17 cellular contexts compared by ENCODE assay signal in genomic region chr22:24685804-24686203, GRCh38.
DNase-seq lines count a peak whose midpoint lies in the region; ATAC-seq and TF ChIP-seq lines count a peak whose summit lies in the region.
"Had no signal": no experiment of that assay in that cellular context is flagged by ENCODE, and none has a peak within 500 bp of the region (broad histone marks: within the 10 kb centered on the region; RNA-seq: fewer than 3 reads in every experiment).

No MANE protein-coding gene starts in this region.

- in situ Hi-C loops in GM23248 (cut with MboI), result no loop called here

- H3F3A ChIP-seq in GM23248 (ENCODE audit: insufficient read depth), result no peaks in the 10 kb centered on the region

- H3K27ac Mint-ChIP-seq in natural killer cell treated with Interleukin-12 subunit alpha and Interleukin-12 subunit beta and Interleukin-15 and Interleukin-18, amount 100 ng/mL, for 72 hours, result no peak overlapping the region
- H3K27ac Mint-ChIP-seq: activated T-cell treated with anti-CD3 and anti-CD28 coated beads, Interleukin-2, amount 50 U/mL, for 72 hours; T-helper 2 cell treated with Interferon-gamma antibody and Interleukin-4, amounts not matched to agents 5 μg/mL and 100 μg/mL, for 36 hours had no signal

- TF ChIP-seq CTCF in choroid plexus epithelial cell (conservative IDR thresholded peaks at IDR 0.05; ENCODE audit: low read depth, low read length), result no peak

- H3K9me2 ChIP-seq in GM23248 (ENCODE audit: insufficient read depth), result no peaks in the 10 kb centered on the region

- H3K9me3 Mint-ChIP-seq in natural killer cell treated with Interleukin-12 subunit alpha and Interleukin-12 subunit beta and Interleukin-15 and Interleukin-18, amount 100 ng/mL, for 72 hours, result no peaks in the 10 kb centered on the region
- H3K9me3 Mint-ChIP-seq: activated T-cell treated with anti-CD3 and anti-CD28 coated beads, Interleukin-2, amount 50 U/mL, for 72 hours; T-helper 2 cell treated with Interferon-gamma antibody and Interleukin-4, amounts not matched to agents 5 μg/mL and 100 μg/mL, for 36 hours had no signal

- no peak overlapping the region for H3K4me2 ChIP-seq in GM23248 (ENCODE audit: unreplicated experiment)
- H3K4me2 ChIP-seq: KMS-11 had no signal

- H3K27me3 Mint-ChIP-seq in natural killer cell treated with Interleukin-12 subunit alpha and Interleukin-12 subunit beta and Interleukin-15 and Interleukin-18, amount 100 ng/mL, for 72 hours, result peaks cover 46 to 60% of the 10 kb centered on the region in 2 donors

- peaks cover 4% of the 10 kb centered on the region; the same call in 1 of the 2 replicates for H3K4me1 ChIP-seq in GM23248 (ENCODE audit: insufficient read depth)
- H3K4me1 ChIP-seq: pancreas had no signal

- H3K9ac ChIP-seq in GM23248, result no peak overlapping the region
- H3K9ac ChIP-seq: KMS-11 had no signal

- ATAC-seq in sciatic nerve (peak; percentile 60), HG03196 (IDR thresholded peaks at IDR 0.05; ENCODE audit: unreplicated experiment) (no peak)
- ATAC-seq in natural killer cell treated with Interleukin-12 subunit alpha and Interleukin-12 subunit beta and Interleukin-15 and Interleukin-18, amount 100 ng/mL, for 72 hours, result no peak
- ATAC-seq: activated T-cell treated with anti-CD3 and anti-CD28 coated beads, Interleukin-2, amount 50 U/mL, for 72 hours had no signal

- no peaks in the 10 kb centered on the region for H3K36me3 Mint-ChIP-seq in natural killer cell treated with Interleukin-12 subunit alpha and Interleukin-12 subunit beta and Interleukin-15 and Interleukin-18, amount 100 ng/mL, for 72 hours

- H3K79me2 ChIP-seq in GM23248 (ENCODE audit: insufficient read depth), result no peaks in the 10 kb centered on the region

- no peaks in the 10 kb centered on the region for H3K4me1 Mint-ChIP-seq in natural killer cell treated with Interleukin-12 subunit alpha and Interleukin-12 subunit beta and Interleukin-15 and Interleukin-18, amount 100 ng/mL, for 72 hours (ENCODE audit: low read depth in 2 of 2)

- intact Hi-C loops in sciatic nerve (cut with DNase I), result no loop called here

- H3K27ac ChIP-seq in GM23248, result no peak overlapping the region
- H3K27ac ChIP-seq: KMS-11, pancreas had no signal

- H3K4me3 Mint-ChIP-seq in natural killer cell treated with Interleukin-12 subunit alpha and Interleukin-12 subunit beta and Interleukin-15 and Interleukin-18, amount 100 ng/mL, for 72 hours, result no peak overlapping the region
- H3K4me3 Mint-ChIP-seq: activated T-cell treated with anti-CD3 and anti-CD28 coated beads, Interleukin-2, amount 50 U/mL, for 72 hours; T-helper 2 cell treated with Interferon-gamma antibody and Interleukin-4, amounts not matched to agents 5 μg/mL and 100 μg/mL, for 36 hours had no signal

- H4K20me1 ChIP-seq in GM23248 (ENCODE audit: insufficient read depth), result no peaks in the 10 kb centered on the region

- H3K27me3 ChIP-seq in GM23248 (replicated peaks; ENCODE audit: insufficient read depth), result peaks cover 63% of the 10 kb centered on the region

- no peaks in the 10 kb centered on the region for H3K36me3 ChIP-seq in GM23248 (ENCODE audit: low read depth)
- H3K36me3 ChIP-seq: pancreas had no signal

- H3K9me3 ChIP-seq in GM23248 (ENCODE audit: low read depth), result no peaks in the 10 kb centered on the region
- H3K9me3 ChIP-seq: pancreas had no signal

- WGBS in GM23248 (ENCODE audit: low coverage in 1 of 2, low lambda C conversion rate in 2 of 2, missing lambda C conversion rate in 2 of 2), 2 experiments, result 9 to 15% methylated on average over 35 of the region's 35 CpGs

- H2AFZ ChIP-seq in GM23248, result no peak overlapping the region

- H3K4me3 ChIP-seq in GM23248 (no peak overlapping the region), choroid plexus epithelial cell (ENCODE audit: low read depth, low read length) (peak overlapping the region; percentile 51)
- H3K4me3 ChIP-seq: pancreas had no signal

- peak; percentile 4 for DNase-seq in GM23248
- peak; percentile 48 for DNase-seq in choroid plexus epithelial cell (ENCODE audit: low read depth)
- peak; percentile 21 for DNase-seq in iPS-NIHi11 (ENCODE audit: low spot score)
- no peak for DNase-seq in sciatic nerve (ENCODE audit: low spot score)
- DNase-seq in natural killer cell treated with Interleukin-12 subunit alpha and Interleukin-12 subunit beta and Interleukin-15 and Interleukin-18, amount 100 ng/mL, for 72 hours (ENCODE audit: low spot score), result no peak
- no peak for DNase-seq in activated T-cell treated with anti-CD3 and anti-CD28 coated beads, Interleukin-2, amount 50 U/mL, for 1 hour
- no peak for DNase-seq in GDM1 (lab: John Stamatoyannopoulos, UW)
- DNase-seq: activated CD4-positive, alpha-beta T cell treated with anti-CD3 and anti-CD28 coated beads, Interleukin-2, amount 50 U/mL, for 1 hour; activated T-cell treated with anti-CD3 and anti-CD28 coated beads, Interleukin-2, amount 50 U/mL, for 72 hours; NCI-H146; NCI-H526; pancreas; RPMI8226; stimulated activated CD4-positive, alpha-beta T cell treated with anti-CD3 and anti-CD28 coated beads, Interleukin-1b, Interleukin-23, amount 100 ng/mL, for 48 hours had no signal

Comparison
In these comparisons a context has a peak if more than half of its experiments do, and no peak if none do; other contexts are left out.
1. DNase-seq: peak in GM23248 (single experiment), choroid plexus epithelial cell (single experiment) and iPS-NIHi11 (single experiment); none in sciatic nerve (single experiment), natural killer cell treated with Interleukin-12 subunit alpha and Interleukin-12 subunit beta and Interleukin-15 and Interleukin-18, amount 100 ng/mL, for 72 hours (single experiment), activated T-cell treated with anti-CD3 and anti-CD28 coated beads, Interleukin-2, amount 50 U/mL, for 1 hour (single experiment) and GDM1 (single experiment).